Comparison of ENCODE assay signal across 10 cellular contexts in the genomic region with DNA sequence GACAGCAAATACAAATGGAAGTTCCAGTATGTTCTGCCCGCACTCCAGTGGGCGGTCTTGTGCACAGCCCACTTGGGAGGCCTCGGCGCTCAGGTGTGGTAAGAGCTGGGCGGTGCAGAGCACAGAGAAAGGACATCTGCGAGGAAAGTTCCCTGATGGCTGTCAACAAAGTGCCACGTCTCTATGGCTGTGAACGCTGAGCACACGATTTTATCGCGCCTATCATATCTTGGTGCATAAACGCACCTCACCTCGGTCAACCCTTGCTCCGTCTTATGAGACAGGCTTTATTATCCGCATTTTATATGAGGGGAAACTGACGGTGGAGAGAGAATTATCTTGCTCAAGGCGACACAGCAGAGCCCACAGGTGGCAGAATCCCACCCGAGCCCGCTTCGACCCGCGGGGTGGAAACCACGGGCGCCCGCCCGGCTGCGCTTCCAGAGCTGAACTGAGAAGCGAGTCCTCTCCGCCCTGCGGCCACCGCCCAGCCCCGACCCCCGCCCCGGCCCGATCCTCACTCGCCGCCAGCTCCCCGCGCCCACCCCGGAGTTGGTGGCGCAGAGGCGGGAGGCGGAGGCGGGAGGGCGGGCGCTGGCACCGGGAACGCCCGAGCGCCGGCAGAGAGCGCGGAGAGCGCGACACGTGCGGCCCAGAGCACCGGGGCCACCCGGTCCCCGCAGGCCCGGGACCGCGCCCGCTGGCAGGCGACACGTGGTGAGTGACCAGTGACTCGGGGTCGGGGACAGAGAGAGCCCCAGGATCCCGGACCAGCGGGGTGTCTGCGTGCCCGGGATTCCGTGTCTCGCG. TPM values are rescaled to one million over a fixed set of nuclear protein-coding genes. Genes with fewer than 3 reads are reported as not detected.
DNase-seq lines count a peak whose midpoint lies in the region; ATAC-seq, FAIRE-seq and TF ChIP-seq lines count a peak whose summit lies in the region.
"Had no signal": no experiment of that assay in that cellular context is flagged by ENCODE, and none has a peak within 500 bp of the region (broad histone marks: within the 10 kb centered on the region; RNA-seq: fewer than 3 reads in every experiment).

Gene IL12RB2 (plus strand): TSS at position 623 of the 810 bp plus-strand sequence. CDS start 12,496 bp downstream, outside the sequence.

- H3K36me3 ChIP-seq in gastroesophageal sphincter, result no peaks in the 10 kb centered on the region

- H3K27me3 ChIP-seq in gastroesophageal sphincter, result peaks cover 27% of the 10 kb centered on the region

- TF ChIP-seq POLR2A in gastroesophageal sphincter (IDR thresholded peaks at IDR 0.05), result no peak

- H3K4me1 ChIP-seq in gastroesophageal sphincter, result peaks cover 0 to 15% (median 0%) of the 10 kb centered on the region in 3 donors

- WGBS in gastroesophageal sphincter (ENCODE audit: low coverage in 1 of 2), 2 donors, result 13% methylated on average over 14 of the region's 75 CpGs; no CpG with 5 or more reads in 1 of the 2 donors

- peak; percentile 6 for DNase-seq in DMS79 treated with DMSO at 0.1 percent for 48 hours (lab: John Stamatoyannopoulos, UW)
- DNase-seq in DMS79 (lab: John Stamatoyannopoulos, UW), result no peak
- peak; percentile 16 for DNase-seq in NCI-H146 treated with DMSO at 0.1 percent for 48 hours (lab: John Stamatoyannopoulos, UW; ENCODE audit: unreplicated experiment)
- DNase-seq in activated T-cell treated with anti-CD3 and anti-CD28 coated beads for 24 hours (ENCODE audit: low read depth), result peak; percentile 42
- peak; percentile 61 for DNase-seq in retina
- DNase-seq in urothelium cell line (ENCODE audit: low spot score), result no peak

- H3K9me3 ChIP-seq in gastroesophageal sphincter, result no peaks in the 10 kb centered on the region

- H3K4me3 ChIP-seq in gastroesophageal sphincter, result peak within 1 kb of the TSS in 1 of 2 donors; percentile 52
- H3K4me3 ChIP-seq: SK-N-MC had no signal

- ATAC-seq in gastroesophageal sphincter (peak; percentile 39), HG03280 (IDR thresholded peaks at IDR 0.05; ENCODE audit: unreplicated experiment) (no peak)

- FAIRE-seq in urothelium cell line (lab: Jason Lieb, UNC), result no peak
- FAIRE-seq: A204.1 had no signal

- no peak for TF ChIP-seq CTCF in gastroesophageal sphincter (IDR thresholded peaks at IDR 0.05)

- no peak for TF ChIP-seq EP300 in gastroesophageal sphincter (IDR thresholded peaks at IDR 0.05)

- no peak within 1 kb of the TSS for H3K27ac ChIP-seq in gastroesophageal sphincter
- H3K27ac ChIP-seq: SK-N-MC had no signal

RNA-seq across cellular contexts. Expression of gene IL12RB2, which starts in this region (rescaled TPM):
- total RNA-seq in gastroesophageal sphincter, result 1 to 10 TPM in 2 of 4 donors, under 1 TPM in 1, not detected in 1; 0.50 to 2.8 (median 1.7) TPM

Comparison
In these comparisons a context has a peak if more than half of its experiments do, and no peak if none do; other contexts are left out.
1. DNase-seq: peak in DMS79 treated with DMSO at 0.1 percent for 48 hours (single experiment), NCI-H146 treated with DMSO at 0.1 percent for 48 hours (single experiment), activated T-cell treated with anti-CD3 and anti-CD28 coated beads for 24 hours (single experiment) and retina (single experiment); none in DMS79 (single experiment) and urothelium cell line (single experiment).